In genomic region chr10:22618081-22618785, GRCh38 we compare ENCODE assay signal across 10 cellular contexts.
DNase-seq lines count a peak whose midpoint lies in the region; ATAC-seq lines count a peak whose summit lies in the region.
"Had no signal": no experiment of that assay in that cellular context is flagged by ENCODE, and none has a peak within 500 bp of the region (broad histone marks: within the 10 kb centered on the region; RNA-seq: fewer than 3 reads in every experiment).

No MANE protein-coding gene starts in this region.

- POLR2A ChIA-PET in activated CD4-positive, alpha-beta T cell treated with anti-CD3 and anti-CD28 coated beads, Interleukin-2, amount 10 ng/mL, durations not matched to agents 7 days and 5 days (lab: Charles Lee), result no interaction called here
- POLR2A ChIA-PET in activated CD8-positive, alpha-beta T cell treated with anti-CD3 and anti-CD28 coated beads, Interleukin-2, amount 10 ng/mL, durations not matched to agents 7 days and 5 days (lab: Charles Lee), result interaction anchor here (0.6 to 3.4 kb wide), 3 partner anchors 12 to 95 kb away, joined by 3 to 10 read pairs (median 4); no protein-coding TSS in a partner anchor

- no peak overlapping the region for H3K4me3 Mint-ChIP-seq in activated CD4-positive, alpha-beta T cell treated with anti-CD3 and anti-CD28 coated beads, Interleukin-2, amount 10 ng/mL, durations not matched to agents 7 days and 5 days
- no peak overlapping the region for H3K4me3 Mint-ChIP-seq in activated CD8-positive, alpha-beta T cell treated with anti-CD3 and anti-CD28 coated beads, Interleukin-2, amount 10 ng/mL, durations not matched to agents 7 days and 5 days

- H3K27me3 Mint-ChIP-seq in activated CD4-positive, alpha-beta T cell treated with anti-CD3 and anti-CD28 coated beads, Interleukin-2, amount 10 ng/mL, durations not matched to agents 7 days and 5 days, result no peaks in the 10 kb centered on the region
- H3K27me3 Mint-ChIP-seq in activated CD8-positive, alpha-beta T cell treated with anti-CD3 and anti-CD28 coated beads, Interleukin-2, amount 10 ng/mL, durations not matched to agents 7 days and 5 days (ENCODE audit: low read depth), result no peaks in the 10 kb centered on the region

- DNase-seq in activated CD4-positive, alpha-beta T cell treated with anti-CD3 and anti-CD28 coated beads, Interleukin-2, amount 10 ng/mL, durations not matched to agents 7 days and 5 days, result no peak
- no peak for DNase-seq in activated CD4-positive, alpha-beta T cell treated with anti-CD3 and anti-CD28 coated beads, Interleukin-2, amount 50 U/mL, for 4 hours
- DNase-seq in activated CD8-positive, alpha-beta T cell treated with anti-CD3 and anti-CD28 coated beads, Interleukin-2, amount 10 ng/mL, durations not matched to agents 7 days and 5 days, result no peak
- no peak for DNase-seq in left cardiac atrium
- no peak for DNase-seq in substantia nigra (lab: John Stamatoyannopoulos, UW)
- no peak for DNase-seq in DMS153 (lab: John Stamatoyannopoulos, UW)
- no peak for DNase-seq in HuH-7 (ENCODE audit: low spot score)
- DNase-seq: ACHN, amniotic stem cell had no signal

- H3K27ac ChIP-seq in substantia nigra (ENCODE audit: low read depth, low read length, poor library complexity, severe bottlenecking), result peak overlapping the region; percentile 86

- peaks cover 92% of the 10 kb centered on the region for H3K4me1 Mint-ChIP-seq in activated CD4-positive, alpha-beta T cell treated with anti-CD3 and anti-CD28 coated beads, Interleukin-2, amount 10 ng/mL, durations not matched to agents 7 days and 5 days
- peaks cover 94% of the 10 kb centered on the region for H3K4me1 Mint-ChIP-seq in activated CD8-positive, alpha-beta T cell treated with anti-CD3 and anti-CD28 coated beads, Interleukin-2, amount 10 ng/mL, durations not matched to agents 7 days and 5 days (ENCODE audit: low read depth)

- CTCF ChIA-PET in activated CD4-positive, alpha-beta T cell treated with anti-CD3 and anti-CD28 coated beads, Interleukin-2, amount 10 ng/mL, durations not matched to agents 7 days and 5 days (lab: Charles Lee), result interaction anchor here (0.7 to 1.2 kb wide), 2 partner anchors 50 to 98 kb away, joined by 3 read pairs; no protein-coding TSS in a partner anchor
- CTCF ChIA-PET in activated CD8-positive, alpha-beta T cell treated with anti-CD3 and anti-CD28 coated beads, Interleukin-2, amount 10 ng/mL, durations not matched to agents 7 days and 5 days (lab: Charles Lee), result interaction anchor here (0.7 to 2.0 kb wide), 6 partner anchors 10 to 45 kb away, joined by 3 to 5 read pairs (median 3); no protein-coding TSS in a partner anchor

- H3K36me3 Mint-ChIP-seq in activated CD4-positive, alpha-beta T cell treated with anti-CD3 and anti-CD28 coated beads, Interleukin-2, amount 10 ng/mL, durations not matched to agents 7 days and 5 days (ENCODE audit: low read depth), result peaks cover 33% of the 10 kb centered on the region
- peaks cover 36% of the 10 kb centered on the region for H3K36me3 Mint-ChIP-seq in activated CD8-positive, alpha-beta T cell treated with anti-CD3 and anti-CD28 coated beads, Interleukin-2, amount 10 ng/mL, durations not matched to agents 7 days and 5 days (ENCODE audit: low read depth)

- H3K9me3 Mint-ChIP-seq in activated CD4-positive, alpha-beta T cell treated with anti-CD3 and anti-CD28 coated beads, Interleukin-2, amount 10 ng/mL, durations not matched to agents 7 days and 5 days, result no peaks in the 10 kb centered on the region
- H3K9me3 Mint-ChIP-seq in activated CD8-positive, alpha-beta T cell treated with anti-CD3 and anti-CD28 coated beads, Interleukin-2, amount 10 ng/mL, durations not matched to agents 7 days and 5 days (ENCODE audit: insufficient read depth), result no peaks in the 10 kb centered on the region

- intact Hi-C loops in left cardiac atrium (cut with DNase I), result no loop called here

- peak overlapping the region; percentile 25 for H3K27ac Mint-ChIP-seq in activated CD4-positive, alpha-beta T cell treated with anti-CD3 and anti-CD28 coated beads, Interleukin-2, amount 10 ng/mL, durations not matched to agents 7 days and 5 days
- peak overlapping the region; percentile 54 for H3K27ac Mint-ChIP-seq in activated CD8-positive, alpha-beta T cell treated with anti-CD3 and anti-CD28 coated beads, Interleukin-2, amount 10 ng/mL, durations not matched to agents 7 days and 5 days

- ATAC-seq in activated CD8-positive, alpha-beta T cell treated with anti-CD3 and anti-CD28 coated beads, Interleukin-2, amount 10 ng/mL, durations not matched to agents 7 days and 5 days, result peak; percentile 31
- peak; percentile 38 to 56 for ATAC-seq in left cardiac atrium
- ATAC-seq in HG02938 (IDR thresholded peaks at IDR 0.05; ENCODE audit: unreplicated experiment), result no peak
